ENCODE assay signal across 8 cellular contexts in the genomic region with DNA sequence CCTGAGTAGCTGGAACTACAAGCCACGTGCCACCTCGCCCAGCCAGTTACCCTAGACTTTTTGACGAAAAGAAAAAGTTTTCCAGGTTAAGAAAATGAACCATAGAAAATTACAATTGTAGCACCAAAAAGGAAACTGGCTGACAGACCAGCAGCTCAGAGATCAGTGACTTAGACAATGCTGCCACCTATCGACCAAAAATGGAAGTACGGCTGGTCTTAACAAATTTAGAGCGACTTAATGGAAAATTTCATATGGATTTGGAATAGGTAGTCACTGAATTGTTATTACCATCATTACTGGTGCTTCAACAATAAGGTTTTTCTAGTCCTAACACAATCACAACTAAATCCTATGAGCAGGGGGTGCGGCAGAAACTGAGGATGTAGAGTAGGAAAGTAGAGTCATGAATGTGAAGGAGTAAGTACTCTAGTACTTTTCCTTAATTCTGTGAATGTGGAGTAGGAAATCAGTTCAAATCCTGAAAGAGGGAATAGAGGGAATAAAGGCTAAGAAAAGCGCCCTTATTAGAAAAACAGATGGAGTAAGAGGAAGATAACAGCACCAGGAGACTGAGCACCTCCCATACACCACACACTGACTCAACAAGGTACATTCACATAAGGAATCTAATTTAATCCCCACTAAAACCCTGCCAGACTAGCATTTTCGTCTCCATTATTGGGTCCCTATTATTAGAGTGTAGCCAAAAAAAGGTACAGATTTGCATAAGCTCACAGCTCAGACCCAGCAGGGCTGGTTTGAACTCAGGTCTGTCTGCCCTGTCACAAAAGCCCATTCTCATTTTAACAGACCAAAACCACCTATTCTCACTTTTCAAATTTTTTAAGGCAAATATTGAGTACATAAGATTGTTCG. TPM values are rescaled to one million over a fixed set of nuclear protein-coding genes. Genes with fewer than 3 reads are reported as not detected.
DNase-seq lines count a peak whose midpoint lies in the region; ATAC-seq and TF ChIP-seq lines count a peak whose summit lies in the region.

No MANE protein-coding gene starts in this region.

- H3K4me1 ChIP-seq in right lobe of liver: peaks cover 0 to 5% (median 0%) of the 10 kb centered on the region in 4 donors

- 0% methylated on average over 10 of the region's 10 CpGs for WGBS in right lobe of liver (ENCODE audit: insufficient coverage, low coverage, low lambda C conversion rate, missing lambda C conversion rate)

- ATAC-seq in HG02642 (IDR thresholded peaks at IDR 0.05; ENCODE audit: poor library complexity, unreplicated experiment): peak; percentile 38
- peak; percentile 75 to 91 (median 86) for ATAC-seq in right lobe of liver
- ATAC-seq in GM19467 (IDR thresholded peaks at IDR 0.05; ENCODE audit: unreplicated experiment): no peak

- DNase-seq in DMS53 (lab: John Stamatoyannopoulos, UW) (peak; percentile 76), NCI-H345 treated with DMSO at 0.1 percent for 48 hours (lab: John Stamatoyannopoulos, UW; ENCODE audit: unreplicated experiment) (peak; percentile 32), choroid plexus epithelial cell (ENCODE audit: low read depth) (peak; percentile 90), right lobe of liver (peak in 2 of 3 donors; percentile 33 to 67)
- DNase-seq in activated CD4-positive, alpha-beta T cell treated with anti-CD3 and anti-CD28 coated beads for 4 hours: peak; percentile 62 to 83
- peak; percentile 42 to 65 (median 48) for DNase-seq in stimulated activated CD4-positive, alpha-beta T cell treated with anti-CD3 and anti-CD28 coated beads, TNF-alpha, amount 100 ng/mL, for 4 hours (ENCODE audit: low read depth in 3 of 3)

- H3K4me3 ChIP-seq in choroid plexus epithelial cell (ENCODE audit: low read depth, low read length) (no peak overlapping the region), right lobe of liver (no peak overlapping the region)

- no peaks in the 10 kb centered on the region for H3K36me3 ChIP-seq in right lobe of liver

- TF ChIP-seq CTCF in choroid plexus epithelial cell (conservative IDR thresholded peaks at IDR 0.05; ENCODE audit: low read depth, low read length) (peak; percentile 93), right lobe of liver (IDR thresholded peaks at IDR 0.05) (peak; percentile 93 to 97 (median 95))

- TF ChIP-seq POLR2A in right lobe of liver (IDR thresholded peaks at IDR 0.05): no peak

- H3K9me3 ChIP-seq in right lobe of liver: no peaks in the 10 kb centered on the region

- H3K27ac ChIP-seq in right lobe of liver: no peak overlapping the region

- intact Hi-C loops in right lobe of liver (cut with DNase I): loop anchor here (5.0 to 10.0 kb wide), 3 partner anchors 191 to 338 kb away; no protein-coding TSS in a partner anchor

- no peaks in the 10 kb centered on the region for H3K27me3 ChIP-seq in right lobe of liver

RNA-seq across cellular contexts. Expression of a gene that starts 37.9 kb away (rescaled TPM):
- total RNA-seq in right lobe of liver: 100 to 1,000 TPM in 3 of 6 experiments, 10 to 100 TPM in 3; 74.0 to 141 (median 103) TPM

RNA-seq across cellular contexts. Expression of a gene that starts 49.4 kb away (rescaled TPM):
- not detected for total RNA-seq in right lobe of liver

Comparison
In these comparisons a context has a peak if more than half of its experiments do, and no peak if none do; other contexts are left out.
1. DNase-seq: peak in every context shown above with its lines; median percentile 90 in choroid plexus epithelial cell; 76 in DMS53; 72 in activated CD4-positive, alpha-beta T cell treated with anti-CD3 and anti-CD28 coated beads for 4 hours; 50 in right lobe of liver; 48 in stimulated activated CD4-positive, alpha-beta T cell treated with anti-CD3 and anti-CD28 coated beads, TNF-alpha, amount 100 ng/mL, for 4 hours; 32 in NCI-H345 treated with DMSO at 0.1 percent for 48 hours.